Comparison of ENCODE assay signal across 16 cellular contexts in genomic region chr19:54429545-54430227, GRCh38.
DNase-seq lines count a peak whose midpoint lies in the region; ATAC-seq and TF ChIP-seq lines count a peak whose summit lies in the region.
"Had no signal": no experiment of that assay in that cellular context is flagged by ENCODE, and none has a peak within 500 bp of the region (broad histone marks: within the 10 kb centered on the region; RNA-seq: fewer than 3 reads in every experiment).

No MANE protein-coding gene starts in this region.

- H3K27me3 ChIP-seq in NT2/D1 (ENCODE audit: insufficient read depth, insufficient read length), result no peaks in the 10 kb centered on the region

- no peaks in the 10 kb centered on the region for H3K9me3 Mint-ChIP-seq in stimulated activated effector memory CD8-positive, alpha-beta T cell treated with anti-CD3 and anti-CD28 coated beads, Interleukin-12 subunit alpha, Interleukin-12 subunit beta, amount 100 ng/mL, for 72 hours
- H3K9me3 Mint-ChIP-seq: activated naive CD4-positive, alpha-beta T cell treated with anti-CD3 and anti-CD28 coated beads, Interleukin-2, amount 50 U/mL, for 24 hours had no signal

- TF ChIP-seq CTCF in GM10266 (IDR thresholded peaks at IDR 0.05; ENCODE audit: control insufficient read depth, insufficient read depth, low read depth, missing control alignments), result no peak

- no peaks in the 10 kb centered on the region for H3K36me3 ChIP-seq in NT2/D1 (ENCODE audit: insufficient read depth, insufficient read length, low read length)
- H3K36me3 ChIP-seq: left ventricle myocardium inferior had no signal

- peak overlapping the region; percentile 77 for H3K27ac Mint-ChIP-seq in stimulated activated effector memory CD8-positive, alpha-beta T cell treated with anti-CD3 and anti-CD28 coated beads, Interleukin-12 subunit alpha, Interleukin-12 subunit beta, amount 100 ng/mL, for 72 hours
- H3K27ac Mint-ChIP-seq: activated CD4-positive, alpha-beta T cell treated with anti-CD3 and anti-CD28 coated beads for 36 hours; activated naive CD4-positive, alpha-beta T cell treated with anti-CD3 and anti-CD28 coated beads, Interleukin-2, amount 50 U/mL, for 24 hours had no signal

- peak overlapping the region; percentile 17 for H3K4me3 Mint-ChIP-seq in stimulated activated effector memory CD8-positive, alpha-beta T cell treated with anti-CD3 and anti-CD28 coated beads, Interleukin-12 subunit alpha, Interleukin-12 subunit beta, amount 100 ng/mL, for 72 hours
- H3K4me3 Mint-ChIP-seq: activated CD4-positive, alpha-beta T cell treated with anti-CD3 and anti-CD28 coated beads for 36 hours; activated naive CD4-positive, alpha-beta T cell treated with anti-CD3 and anti-CD28 coated beads, Interleukin-2, amount 50 U/mL, for 24 hours had no signal

- DNase-seq in GM10266 (ENCODE audit: extremely low spot score) (peak; percentile 25), NT2/D1 (ENCODE audit: low read depth, low spot score) (no peak), epidermal melanocyte (ENCODE audit: insufficient read length, low spot score) (peak; percentile 13), NCI-H1417 treated with DMSO at 0.1 percent for 48 hours (lab: John Stamatoyannopoulos, UW) (no peak)
- DNase-seq in stimulated activated effector memory CD8-positive, alpha-beta T cell treated with anti-CD3 and anti-CD28 coated beads, Interleukin-12 subunit alpha, Interleukin-12 subunit beta, amount 100 ng/mL, for 72 hours (ENCODE audit: low spot score in 2 of 2), result no peak
- DNase-seq: activated CD4-positive, alpha-beta T cell treated with anti-CD3 and anti-CD28 coated beads for 36 hours; activated CD8-positive, alpha-beta memory T cell treated with anti-CD3 and anti-CD28 coated beads, Interleukin-2, amount 50 U/mL, for 48 hours; effector CD4-positive, alpha-beta T cell; Kasumi-1; left ventricle myocardium inferior; NCI-H1436 treated with DMSO at 0.1 percent for 48 hours; SHP77 treated with DMSO at 0.1 percent for 48 hours had no signal

- no peaks in the 10 kb centered on the region for H3K9me3 ChIP-seq in NT2/D1 (ENCODE audit: insufficient read depth, low read length)
- H3K9me3 ChIP-seq: left ventricle myocardium inferior had no signal

- peaks cover 13% of the 10 kb centered on the region for H3K4me1 ChIP-seq in NT2/D1 (ENCODE audit: insufficient read depth, insufficient read length)

- no peak overlapping the region for H3K4me3 ChIP-seq in NT2/D1 (ENCODE audit: insufficient read length, low read depth)

- H3K9ac ChIP-seq in NT2/D1 (ENCODE audit: insufficient read length, low read depth), result peak overlapping the region; percentile 61

- H3K36me3 Mint-ChIP-seq in stimulated activated effector memory CD8-positive, alpha-beta T cell treated with anti-CD3 and anti-CD28 coated beads, Interleukin-12 subunit alpha, Interleukin-12 subunit beta, amount 100 ng/mL, for 72 hours, result no peaks in the 10 kb centered on the region
- H3K36me3 Mint-ChIP-seq: activated naive CD4-positive, alpha-beta T cell treated with anti-CD3 and anti-CD28 coated beads, Interleukin-2, amount 50 U/mL, for 24 hours; CD14-positive monocyte had no signal

- ATAC-seq in stimulated activated effector memory CD8-positive, alpha-beta T cell treated with anti-CD3 and anti-CD28 coated beads, Interleukin-12 subunit alpha, Interleukin-12 subunit beta, amount 100 ng/mL, for 72 hours, result no peak
- ATAC-seq in GM19023 (IDR thresholded peaks at IDR 0.05; ENCODE audit: unreplicated experiment) (no peak), GM19324 (IDR thresholded peaks at IDR 0.05; ENCODE audit: low FRiP score, unreplicated experiment) (no peak)

- H3K4me1 Mint-ChIP-seq in stimulated activated effector memory CD8-positive, alpha-beta T cell treated with anti-CD3 and anti-CD28 coated beads, Interleukin-12 subunit alpha, Interleukin-12 subunit beta, amount 100 ng/mL, for 72 hours, result peaks cover 17% of the 10 kb centered on the region

Comparison
In these comparisons a context has a peak if more than half of its experiments do, and no peak if none do; other contexts are left out.
1. DNase-seq: peak in GM10266 (single experiment) and epidermal melanocyte (single experiment); none in NT2/D1 (single experiment), stimulated activated effector memory CD8-positive, alpha-beta T cell treated with anti-CD3 and anti-CD28 coated beads, Interleukin-12 subunit alpha, Interleukin-12 subunit beta, amount 100 ng/mL, for 72 hours (0 of 2) and NCI-H1417 treated with DMSO at 0.1 percent for 48 hours (single experiment).